ENCODE assay signal across 8 cellular contexts in genomic region chr20:32205502-32206382, GRCh38. TPM values are rescaled to one million over a fixed set of nuclear protein-coding genes. Genes with fewer than 3 reads are reported as not detected.
DNase-seq lines count a peak whose midpoint lies in the region; ATAC-seq and TF ChIP-seq lines count a peak whose summit lies in the region.

No MANE protein-coding gene starts in this region.

- H3K4me2 ChIP-seq in PC-9, result peak overlapping the region; percentile 99

- H2AFZ ChIP-seq in PC-9, result no peak overlapping the region

- H3K36me3 ChIP-seq in PC-9 (ENCODE audit: low read depth) (peaks cover 13% of the 10 kb centered on the region), ovary (no peaks in the 10 kb centered on the region)

- TF ChIP-seq CTCF in GM10266 (IDR thresholded peaks at IDR 0.05; ENCODE audit: control insufficient read depth, insufficient read depth, low read depth, missing control alignments), result no peak
- no peak for TF ChIP-seq CTCF in PC-9 (conservative IDR thresholded peaks at IDR 0.05)
- no peak for TF ChIP-seq CTCF in ovary (IDR thresholded peaks at IDR 0.05)

- CTCF ChIA-PET in PC-9 (lab: Charles Lee), result interaction anchor here (0.5 kb wide), 1 partner anchor 572 kb away, joined by 6 read pairs; no protein-coding TSS in a partner anchor

- H3K4me3 ChIP-seq in PC-9 (peak overlapping the region; percentile 95; the same call in 1 of the 2 replicates), ovary (peak overlapping the region; percentile 91)

- peaks cover 15% of the 10 kb centered on the region; the same call in 1 of the 2 replicates for H3F3A ChIP-seq in PC-9 (ENCODE audit: insufficient read depth, low read depth)

- H3K4me1 ChIP-seq in PC-9 (replicated peaks; ENCODE audit: insufficient read depth) (peaks cover 41% of the 10 kb centered on the region), ovary (ENCODE audit: insufficient read depth) (peaks cover 12% of the 10 kb centered on the region)

- no peak for TF ChIP-seq POLR2A in ovary (IDR thresholded peaks at IDR 0.05)

- peaks cover 79% of the 10 kb centered on the region for H3K79me2 ChIP-seq in PC-9 (ENCODE audit: low read depth)

- H3K27ac ChIP-seq in PC-9 (peak overlapping the region; percentile 23; the same call in 1 of the 2 replicates), epithelial cell of prostate (peak overlapping the region; percentile 98), ovary (no peak overlapping the region)

- H3K27me3 ChIP-seq in PC-9 (ENCODE audit: insufficient read depth, low read depth) (no peaks in the 10 kb centered on the region), ovary (no peaks in the 10 kb centered on the region)

- DNase-seq in GM10266 (ENCODE audit: extremely low spot score), result peak; percentile 62
- DNase-seq in PC-9, result peak in 1 of 2 experiments; percentile 10
- DNase-seq in epithelial cell of prostate (ENCODE audit: low read depth, low spot score), result no peak
- DNase-seq in ovary, result no peak
- no peak for DNase-seq in RPMI8226
- DNase-seq in activated CD4-positive, CD25-positive, alpha-beta regulatory T cell treated with anti-CD3 and anti-CD28 coated beads, Interleukin-2, amount 50 U/mL, for 72 hours, result no peak

- no peaks in the 10 kb centered on the region for H3K9me2 ChIP-seq in PC-9 (ENCODE audit: insufficient read depth)

- intact Hi-C loops in PC-9 (cut with micrococcal nuclease; ENCODE audit: unreplicated experiment) (loop anchor here (2.0 to 5.0 kb wide), 3 partner anchors 72 to 153 kb away; partner anchors contain the start of genes ASXL1 and KIF3B), ovary (cut with DNase I) (loop anchor here in 1 of 4 donors (10.0 kb wide), 1 partner anchor 279 kb away; no protein-coding TSS in a partner anchor)

- WGBS in ovary, 3 donors, result 44 to 53% (median 46%) methylated on average over 6 of the region's 6 CpGs

- H3K9me3 ChIP-seq in PC-9 (ENCODE audit: insufficient read depth, low read depth), result no peaks in the 10 kb centered on the region
- no peaks in the 10 kb centered on the region for H3K9me3 ChIP-seq in ovary

- POLR2A ChIA-PET in PC-9 (lab: Charles Lee; ENCODE audit: unreplicated experiment), result interaction anchor here (0.7 kb wide), 1 partner anchor 237 kb away, joined by 3 read pairs; no protein-coding TSS in a partner anchor

- H4K20me1 ChIP-seq in PC-9 (ENCODE audit: insufficient read depth), result peaks cover 36% of the 10 kb centered on the region

- BruUV-seq in PC-9 (replicated peaks; lab: Mats Ljungman, UMichigan), result no TSS peak

- no peak for TF ChIP-seq EP300 in ovary (IDR thresholded peaks at IDR 0.05)

- ATAC-seq in GM21786 (IDR thresholded peaks at IDR 0.05; ENCODE audit: unreplicated experiment) (no peak), HG03108 (IDR thresholded peaks at IDR 0.05; ENCODE audit: unreplicated experiment) (no peak)

RNA-seq across cellular contexts. Expression of gene PLAGL2, which starts 1.8 kb away (rescaled TPM):
- total RNA-seq in PC-9 (2021) (17.5 and 23.8 TPM in 2 replicates), ovary (10 to 100 TPM in 6 of 7 donors, 1 to 10 TPM in 1; 6.6 to 21.8 (median 15.9) TPM)
- polyA plus RNA-seq in ovary, result 10 to 100 TPM in 1 of 2 donors, 1 to 10 TPM in 1; 5.4 to 11.4 TPM

RNA-seq across cellular contexts. Expression of gene POFUT1, which starts 1.9 kb away (rescaled TPM):
- total RNA-seq in PC-9 (2021), result 38.1 and 51.3 TPM in 2 replicates
- total RNA-seq in ovary, result 10 to 100 TPM; 18.0 to 47.7 (median 32.3) TPM
- polyA plus RNA-seq in ovary, result 10 to 100 TPM; 19.2 to 48.4 TPM

Comparison
In these comparisons a context has a peak if more than half of its experiments do, and no peak if none do; other contexts are left out.
1. H3K27ac ChIP-seq: peak in PC-9 (single experiment) and epithelial cell of prostate (single experiment); none in ovary (0 of 2).